ENCODE assay signal across 24 cellular contexts in the genomic region with DNA sequence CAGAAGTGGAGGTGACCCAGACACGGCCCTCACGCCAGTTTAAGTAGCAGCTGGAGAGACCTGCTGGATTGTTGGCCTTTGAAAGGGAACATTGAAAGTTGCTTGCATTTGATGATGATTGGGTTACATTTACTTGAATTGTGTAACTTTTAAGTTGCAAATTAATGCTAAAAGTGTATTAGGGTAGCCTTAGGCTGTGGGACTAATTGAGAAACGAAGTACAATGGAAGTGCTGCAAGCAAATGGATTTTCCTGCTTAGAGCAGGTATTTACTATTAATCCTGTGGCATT. TPM values are rescaled to one million over a fixed set of nuclear protein-coding genes. Genes with fewer than 3 reads are reported as not detected.
A peak's percentile ranks its signal among the peaks of the same experiment; 100 is the strongest.
DNase-seq lines count a peak whose midpoint lies in the region; ATAC-seq, FAIRE-seq and TF ChIP-seq lines count a peak whose summit lies in the region.
"Had no signal": no experiment of that assay in that cellular context is flagged by ENCODE, and none has a peak within 500 bp of the region (broad histone marks: within the 10 kb centered on the region; RNA-seq: fewer than 3 reads in every experiment).

No MANE protein-coding gene starts in this region.

- no peak overlapping the region for H2AFZ ChIP-seq in H1 (ENCODE audit: low read length)
- no peak overlapping the region for H2AFZ ChIP-seq in mammary epithelial cell (ENCODE audit: low read depth, low read length)

- dilution Hi-C loops in mammary epithelial cell (cut with HindIII; ENCODE audit: low sequenced_read_pairs) = no loop called here

- no TSS peak for BruUV-seq in mammary epithelial cell (replicated peaks; lab: Mats Ljungman, UMichigan)

- no peak for TF ChIP-seq POLR2A in H1 (IDR thresholded peaks at IDR 0.05; ENCODE audit: control extremely low read depth in 1 of 2, low read depth in 2 of 2, low read length in 2 of 2)

- H3K9ac ChIP-seq in H1 (replicated peaks in 1 of 4; ENCODE audit: extremely low read depth in 1 of 4, low read depth in 3 of 4, low read length in 3 of 4) = no peak overlapping the region
- no peak overlapping the region for H3K9ac ChIP-seq in mammary epithelial cell (ENCODE audit: insufficient read depth, low read length)
- H3K9ac ChIP-seq: KMS-11, SK-N-SH had no signal

- no peak overlapping the region for H3K23ac ChIP-seq in H1 (ENCODE audit: insufficient read length)

- peak; percentile 57 for DNase-seq in ELF-1 (ENCODE audit: low read depth, low spot score)
- peak; percentile 33 for DNase-seq in MV-4-11 (lab: John Stamatoyannopoulos, UW)
- peak in 1 of 2 experiments; percentile 38 for DNase-seq in H1 (ENCODE audit: low read depth in 1 of 2, low spot score in 2 of 2)
- DNase-seq in mammary epithelial cell = no peak
- DNase-seq in omental fat pad (ENCODE audit: low spot score) = no peak
- DNase-seq: activated CD4-positive, alpha-beta T cell treated with anti-CD3 and anti-CD28 coated beads for 1 hour; CD8-positive, alpha-beta T cell; DMS79 treated with DMSO at 0.1 percent for 48 hours; head of caudate nucleus; midbrain; NCI-H1417; NCI-H69; right cardiac atrium; SK-N-SH; stimulated activated naive CD8-positive, alpha-beta T cell treated with anti-CD3 and anti-CD28 coated beads, Interleukin-15, amount 100 ng/mL, for 72 hours; T1000 had no signal

- no peak overlapping the region for H2BK5ac ChIP-seq in H1 (ENCODE audit: low read depth, low read length)

- no peaks in the 10 kb centered on the region for H3K36me3 Mint-ChIP-seq in nephron (ENCODE audit: low read depth)
- H3K36me3 Mint-ChIP-seq: CD8-positive, alpha-beta T cell; type B pancreatic cell had no signal

- FAIRE-seq in H1 (lab: Jason Lieb, UNC) = no peak
- FAIRE-seq: keratinocyte had no signal

- no peaks in the 10 kb centered on the region for H3K79me1 ChIP-seq in H1 (ENCODE audit: low read depth, low read length)

- H3K79me2 ChIP-seq in H1 (ENCODE audit: control insufficient read depth in 1 of 2, insufficient read depth in 2 of 2, low read length in 2 of 2) = peaks cover 0 to 10% of the 10 kb centered on the region in 2 experiments; a peak in 1 of 4 replicates
- H3K79me2 ChIP-seq in mammary epithelial cell (ENCODE audit: insufficient read depth, low read length) = peaks cover 49% of the 10 kb centered on the region

- H4K20me1 ChIP-seq in H1 (replicated peaks in 1 of 2; ENCODE audit: control insufficient read depth in 1 of 2, insufficient read depth in 2 of 2, low read length in 2 of 2) (no peaks in the 10 kb centered on the region), mammary epithelial cell (ENCODE audit: insufficient read depth, low read length) (no peaks in the 10 kb centered on the region)

- intact Hi-C loops in mammary epithelial cell (cut with micrococcal nuclease) = no loop called here

- no peaks in the 10 kb centered on the region for H3K9me3 Mint-ChIP-seq in nephron
- H3K9me3 Mint-ChIP-seq: CD8-positive, alpha-beta T cell; neural crest cell; stimulated activated naive CD8-positive, alpha-beta T cell treated with anti-CD3 and anti-CD28 coated beads, Interleukin-15, amount 100 ng/mL, for 72 hours; type B pancreatic cell had no signal

- TF ChIP-seq RAD21 in H1 (IDR thresholded peaks at IDR 0.05 in 1 of 2, conservative IDR thresholded peaks at IDR 0.05 in 1 of 2; ENCODE audit: low read depth in 2 of 2, low read length in 2 of 2) = no peak

- no peak overlapping the region for H3K4ac ChIP-seq in H1 (replicated peaks; ENCODE audit: insufficient read length, low read depth, low read length)

- no peak overlapping the region for H2AK5ac ChIP-seq in H1 (ENCODE audit: low read depth, low read length)

- no peak overlapping the region for H4K91ac ChIP-seq in H1 (replicated peaks; ENCODE audit: insufficient read length, low read length)

- H3K9me3 ChIP-seq in H1 (ENCODE audit: insufficient read depth in 2 of 2, low read depth in 1 of 2, low read length in 1 of 2) (no peaks in the 10 kb centered on the region), mammary epithelial cell (replicated peaks; ENCODE audit: insufficient read depth, low read length) (no peaks in the 10 kb centered on the region)
- H3K9me3 ChIP-seq: SK-N-SH had no signal

- no peak overlapping the region for H2BK15ac ChIP-seq in H1 (ENCODE audit: low read length)

- CTCF ChIA-PET in H1 (lab: Charles Lee; ENCODE audit: partially characterized antibody) = interaction anchor here (0.9 to 1.6 kb wide), 3 partner anchors 8 to 25 kb away, joined by 3 to 5 read pairs (median 5); a partner anchor contains a TSS
- CTCF ChIA-PET in mammary epithelial cell (lab: Charles Lee; ENCODE audit: low non-redundant PET) = no interaction called here

- no peak overlapping the region for H3K56ac ChIP-seq in H1 (replicated peaks; ENCODE audit: insufficient read length, low read depth, low read length)

- no peak overlapping the region for H2BK120ac ChIP-seq in H1 (replicated peaks; ENCODE audit: low read depth, low read length)

- ATAC-seq in GM19328 (IDR thresholded peaks at IDR 0.05; ENCODE audit: unreplicated experiment) = no peak
- ATAC-seq in omental fat pad (ENCODE audit: low FRiP score) = no peak
- no peak for ATAC-seq in GM19035 (IDR thresholded peaks at IDR 0.05; ENCODE audit: unreplicated experiment)
- ATAC-seq: CD8-positive, alpha-beta T cell; HCT116; right cardiac atrium had no signal

- H3K18ac ChIP-seq in H1 (ENCODE audit: extremely low read depth, low read length) = no peak overlapping the region

- H3K27ac ChIP-seq in H1 (ENCODE audit: low read depth, low read length) (no peak overlapping the region), mammary epithelial cell (ENCODE audit: insufficient read depth, low read depth, low read length) (no peak overlapping the region)
- H3K27ac ChIP-seq: KMS-11 had no signal

- peaks cover 86% of the 10 kb centered on the region for H3K4me1 Mint-ChIP-seq in nephron

- 25% methylated on average over 3 of the region's 3 CpGs; no CpG with 5 or more reads in 1 of the 2 experiments for WGBS in H1 (ENCODE audit: extremely low coverage in 1 of 2, insufficient coverage in 1 of 2, insufficient read length in 1 of 2, insufficient replicate concordance in 2 of 2, low coverage in 1 of 2, low lambda C conversion rate in 2 of 2, missing lambda C conversion rate in 1 of 2), 2 experiments
- 67% methylated on average over 3 of the region's 3 CpGs for WGBS in mammary epithelial cell (ENCODE audit: low coverage, missing lambda C conversion rate)

- no peak overlapping the region for H4K5ac ChIP-seq in H1 (ENCODE audit: insufficient read length, low read depth, low read length)

- H3K4me1 ChIP-seq in H1 (replicated peaks in 1 of 4; ENCODE audit: control insufficient read depth in 3 of 4, insufficient read depth in 4 of 4, low read length in 3 of 4) = peaks cover 0 to 24% (median 12%) of the 10 kb centered on the region in 4 experiments; a peak in 4 of 7 replicates
- H3K4me1 ChIP-seq in mammary epithelial cell (ENCODE audit: insufficient read depth, low read length) = peaks cover 34% of the 10 kb centered on the region

- H3K4me2 ChIP-seq in H1 (ENCODE audit: insufficient read depth in 1 of 2, low read depth in 2 of 2, low read length in 2 of 2) = peak overlapping the region; percentile 31 to 51; a peak in 3 of 4 replicates
- H3K4me2 ChIP-seq in mammary epithelial cell (ENCODE audit: insufficient read depth, low read depth, low read length) = no peak overlapping the region
- H3K4me2 ChIP-seq: KMS-11, SK-N-SH had no signal

- POLR2A ChIA-PET in H1 (lab: Charles Lee; ENCODE audit: partially characterized antibody) = no interaction called here

- no peaks in the 10 kb centered on the region for H3K23me2 ChIP-seq in H1 (ENCODE audit: low read depth, low read length)

- peak overlapping the region; percentile 76 to 96 (median 95) for H3K27ac Mint-ChIP-seq in nephron
- H3K27ac Mint-ChIP-seq: CD8-positive, alpha-beta T cell; stimulated activated naive CD8-positive, alpha-beta T cell treated with anti-CD3 and anti-CD28 coated beads, Interleukin-15, amount 100 ng/mL, for 72 hours; type B pancreatic cell had no signal

- H3K27me3 Mint-ChIP-seq in nephron (ENCODE audit: low read depth) = no peaks in the 10 kb centered on the region
- H3K27me3 Mint-ChIP-seq: type B pancreatic cell had no signal

- H4K8ac ChIP-seq in H1 (ENCODE audit: extremely low read depth, insufficient read depth, low read length) = no peak overlapping the region

- H3K36me3 ChIP-seq in H1 (ENCODE audit: control insufficient read depth in 2 of 4, insufficient read depth in 4 of 4, low read length in 3 of 4) (no peaks in the 10 kb centered on the region), mammary epithelial cell (ENCODE audit: insufficient read depth, low read length) (no peaks in the 10 kb centered on the region)

- no peak for TF ChIP-seq EP300 in H1 (IDR thresholded peaks at IDR 0.05; ENCODE audit: borderline replicate concordance in 1 of 2, low read depth in 2 of 2, low read length in 2 of 2)

- H3K27me3 ChIP-seq in H1 (replicated peaks in 1 of 4; ENCODE audit: control insufficient read depth in 3 of 4, extremely low read depth in 1 of 4, insufficient read depth in 3 of 4, low read length in 3 of 4) = peaks cover 0 to 8% (median 2%) of the 10 kb centered on the region in 4 experiments; a peak in 3 of 7 replicates
- H3K27me3 ChIP-seq in mammary epithelial cell (ENCODE audit: insufficient read depth, low read length) = no peaks in the 10 kb centered on the region

- H3K4me3 ChIP-seq in H1 (ENCODE audit: extremely low read depth in 1 of 4, insufficient read depth in 2 of 4, low read depth in 3 of 4, low read length in 4 of 4) = no peak overlapping the region; a peak in 2 of 8 replicates
- no peak overlapping the region for H3K4me3 ChIP-seq in mammary epithelial cell (replicated peaks in 1 of 3; ENCODE audit: insufficient read depth in 1 of 3, low read depth in 2 of 3, low read length in 3 of 3)

- in situ Hi-C loops in mammary epithelial cell (cut with MboI; ENCODE audit: low sequenced_read_pairs in 2 of 2) = loop anchor here in 1 of 2 donors (10.0 kb wide), 1 partner anchor 67 kb away; no protein-coding TSS in a partner anchor

- no peak for TF ChIP-seq CTCF in H1 (IDR thresholded peaks at IDR 0.05; ENCODE audit: control extremely low read depth in 1 of 3, insufficient read depth in 1 of 3, low read depth in 1 of 3, low read length in 3 of 3)
- TF ChIP-seq CTCF in nephron (IDR thresholded peaks at IDR 0.05; ENCODE audit: unreplicated experiment in 3 of 3) = no peak
- TF ChIP-seq CTCF in mammary epithelial cell (conservative IDR thresholded peaks at IDR 0.05 in 1 of 2, IDR thresholded peaks at IDR 0.05 in 1 of 2; ENCODE audit: extremely low read depth in 1 of 2, insufficient read depth in 1 of 2, low read depth in 1 of 2, low read length in 2 of 2) = no peak
- TF ChIP-seq CTCF in omental fat pad (IDR thresholded peaks at IDR 0.05) = no peak

- H3K4me3 Mint-ChIP-seq in nephron = no peak overlapping the region
- H3K4me3 Mint-ChIP-seq: CD8-positive, alpha-beta T cell; neural crest cell; stimulated activated naive CD8-positive, alpha-beta T cell treated with anti-CD3 and anti-CD28 coated beads, Interleukin-15, amount 100 ng/mL, for 72 hours; type B pancreatic cell had no signal

- no peak overlapping the region for H2BK20ac ChIP-seq in H1 (ENCODE audit: low read length)

- H3K14ac ChIP-seq in H1 (ENCODE audit: insufficient read length) = no peak overlapping the region

- no peak overlapping the region for H2BK12ac ChIP-seq in H1 (ENCODE audit: low read depth, low read length)

RNA-seq across cellular contexts. Expression of a gene that starts 25.7 kb away (rescaled TPM):
- 47.3 and 48.8 TPM in 2 replicates for total RNA-seq in H1 (2021; fragmentation: NEBNext Ultra II Directional; extraction: Animal tissue kit (Norgen Biotek cat#: 25700))
- polyA plus RNA-seq in H1 (2011; rRNA removed) (3.1 and 5.5 TPM in 2 replicates), mammary epithelial cell (6.8 TPM)
- 5.4 TPM for polyA plus RNA-seq in H1 (2011; cell fraction: cytosol; rRNA removed)
- 5.2 TPM for polyA plus RNA-seq in H1 (2011; cell fraction: nucleus; rRNA removed)
- polyA plus RNA-seq in H1 (2012, experiment 1 of 2) = 6.4 to 14.3 TPM (median 9.8 TPM) in 4 replicates
- polyA plus RNA-seq in H1 (2012, experiment 2 of 2) = 0.93 TPM
- polyA plus RNA-seq in H1 (2013, experiment 1 of 2) = 17.2 TPM
- polyA plus RNA-seq in H1 (2013, experiment 2 of 2) = 18.0 TPM
- 27.7 and 46.4 TPM in 2 replicates for polyA minus RNA-seq in H1 (2011; rRNA and poly(A)+ RNA removed)
- polyA minus RNA-seq in H1 (2011; cell fraction: cytosol; rRNA and poly(A)+ RNA removed) = 24.4 TPM
- polyA minus RNA-seq in H1 (2011; cell fraction: nucleus; rRNA and poly(A)+ RNA removed) = 38.0 TPM
- total RNA-seq in mammary epithelial cell (10 to 100 TPM; 23.9 to 43.3 TPM), omental fat pad (10 to 100 TPM; 25.2 to 40.3 (median 30.8) TPM)
- 46.0 TPM for polyA minus RNA-seq in mammary epithelial cell

Comparison
In these comparisons a context has a peak if more than half of its experiments do, and no peak if none do; other contexts are left out.
1. DNase-seq: peak in ELF-1 (single experiment) and MV-4-11 (single experiment); none in mammary epithelial cell (single experiment) and omental fat pad (single experiment).